ENCODE assay signal across 8 cellular contexts in genomic region chr5:148443998-148444397, GRCh38.
DNase-seq lines count a peak whose midpoint lies in the region; ATAC-seq and TF ChIP-seq lines count a peak whose summit lies in the region.

No MANE protein-coding gene starts in this region.

- TF ChIP-seq CTCF in GM12875 (IDR thresholded peaks at IDR 0.05; ENCODE audit: borderline replicate concordance, insufficient read depth, low read depth, low read length): peak; percentile 43; the same call in 1 of the 2 replicates
- peak; percentile 65 to 66 for TF ChIP-seq CTCF in left lung (IDR thresholded peaks at IDR 0.05)

- H3K4me3 ChIP-seq in GM12875 (ENCODE audit: low read depth, low read length): no peak overlapping the region
- H3K4me3 ChIP-seq in left lung: no peak overlapping the region

- H3K4me3 Mint-ChIP-seq in T-cell: no peak overlapping the region

- H3K36me3 Mint-ChIP-seq in T-cell: peaks cover 23% of the 10 kb centered on the region

- peaks cover 0 to 48% of the 10 kb centered on the region in 2 donors for H3K36me3 ChIP-seq in left lung

- peaks cover 0 to 5% (median 0%) of the 10 kb centered on the region in 3 donors for H3K4me1 Mint-ChIP-seq in T-cell

- peak overlapping the region; percentile 2 to 55 for H3K27ac Mint-ChIP-seq in T-cell

- H3K9me3 Mint-ChIP-seq in T-cell: no peaks in the 10 kb centered on the region

- H3K27me3 Mint-ChIP-seq in T-cell: no peaks in the 10 kb centered on the region

- POLR2A ChIA-PET in T-cell (lab: Charles Lee): no interaction called here

- H3K27me3 ChIP-seq in left lung: no peaks in the 10 kb centered on the region

- DNase-seq in AG08396 (ENCODE audit: low spot score): peak; percentile 47
- peak; percentile 45 for DNase-seq in MV-4-11 (lab: John Stamatoyannopoulos, UW)
- peak in 25 of 34 experiments; percentile 2 to 49 (median 23) for DNase-seq in T-cell
- DNase-seq in cerebellum (ENCODE audit: low spot score): peak; percentile 62
- DNase-seq in left lung: no peak
- peak; percentile 3 for DNase-seq in stimulated activated CD8-positive, alpha-beta memory T cell treated with anti-CD3 and anti-CD28 coated beads, Interleukin-15, amount 100 ng/mL, for 1 hour (ENCODE audit: low read depth)

- H3K27ac ChIP-seq in left lung: no peak overlapping the region

- ATAC-seq in HG02623 (IDR thresholded peaks at IDR 0.05; ENCODE audit: unreplicated experiment): peak; percentile 93
- ATAC-seq in T-cell (replicated peaks in 1 of 4): peak; percentile 62 to 71 (median 70)
- ATAC-seq in left lung: peak; percentile 93

- CTCF ChIA-PET in T-cell (lab: Charles Lee): interaction anchor here (0.7 to 7.1 kb wide), 7 partner anchors 11 to 671 kb away, joined by 3 to 90 read pairs (median 3); partner anchors contain the start of gene ADRB2 (in 1 of the 2)

- H3K4me1 ChIP-seq in left lung: no peaks in the 10 kb centered on the region

- H3K9me3 ChIP-seq in left lung: no peaks in the 10 kb centered on the region

- intact Hi-C loops in left lung (cut with DNase I): loop anchor here in 1 of 2 donors (10.0 kb wide), 1 partner anchor 291 kb away; no protein-coding TSS in a partner anchor

Comparison
In these comparisons a context has a peak if more than half of its experiments do, and no peak if none do; other contexts are left out.
1. DNase-seq: peak in AG08396 (single experiment), MV-4-11 (single experiment), T-cell (25 of 34), cerebellum (single experiment) and stimulated activated CD8-positive, alpha-beta memory T cell treated with anti-CD3 and anti-CD28 coated beads, Interleukin-15, amount 100 ng/mL, for 1 hour (single experiment); none in left lung (0 of 2).
2. Peak in every context shown above with its lines, with median percentiles within 50 percentile points of each other: ATAC-seq.